Comparison of ENCODE assay signal across 11 cellular contexts in the genomic region with DNA sequence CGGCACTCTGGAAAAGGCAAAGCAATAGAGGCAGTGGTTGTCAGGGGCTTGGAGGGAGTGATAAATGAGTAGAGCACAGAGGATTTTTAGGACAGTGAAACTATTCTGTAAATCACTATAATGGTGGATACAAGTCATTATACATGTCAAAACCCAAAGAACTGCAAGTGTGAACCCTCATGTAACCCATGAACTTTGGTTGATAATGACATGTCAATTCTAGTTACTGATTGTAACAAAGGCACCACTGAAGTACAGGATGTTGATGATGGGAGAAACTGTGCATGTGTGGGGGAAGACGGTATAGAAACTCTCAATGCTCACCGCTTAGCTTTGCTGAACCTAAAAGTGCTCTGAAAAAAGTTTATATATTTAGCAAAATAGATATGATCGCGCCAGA. TPM values are rescaled to one million over a fixed set of nuclear protein-coding genes. Genes with fewer than 3 reads are reported as not detected.
DNase-seq lines count a peak whose midpoint lies in the region; ATAC-seq, FAIRE-seq and TF ChIP-seq lines count a peak whose summit lies in the region.
"Had no signal": no experiment of that assay in that cellular context is flagged by ENCODE, and none has a peak within 500 bp of the region (broad histone marks: within the 10 kb centered on the region; RNA-seq: fewer than 3 reads in every experiment).

No MANE protein-coding gene starts in this region.

- no peaks in the 10 kb centered on the region for H3K9me3 ChIP-seq in effector memory CD4-positive, alpha-beta T cell (ENCODE audit: control insufficient read depth, low read length)
- H3K9me3 ChIP-seq in upper lobe of right lung (no peaks in the 10 kb centered on the region), neuronal stem cell (replicated peaks in 1 of 2; ENCODE audit: control insufficient read depth in 2 of 2, insufficient read depth in 1 of 2, low read depth in 1 of 2, low read length in 2 of 2) (no peaks in the 10 kb centered on the region)

- ATAC-seq in GM19463 (IDR thresholded peaks at IDR 0.05; ENCODE audit: unreplicated experiment) (peak; percentile 43), HG03354 (IDR thresholded peaks at IDR 0.05; ENCODE audit: poor library complexity, severe bottlenecking, unreplicated experiment) (peak; percentile 49), Right ventricle myocardium superior (ENCODE audit: poor library complexity) (no peak), upper lobe of right lung (no peak)

- H4K8ac ChIP-seq in neuronal stem cell (ENCODE audit: low read depth, low read length): no peak overlapping the region

- intact Hi-C loops in Right ventricle myocardium superior (cut with DNase I) (no loop called here), upper lobe of right lung (cut with DNase I) (no loop called here)

- no CpG with 5 or more reads among the region's 5 CpGs for WGBS in neuronal stem cell (ENCODE audit: extremely low coverage in 2 of 2, insufficient read length in 2 of 2, insufficient replicate concordance in 1 of 2), 2 donors

- H3K4me3 ChIP-seq in effector memory CD4-positive, alpha-beta T cell (ENCODE audit: insufficient read depth, low read depth, low read length, poor library complexity, severe bottlenecking): no peak overlapping the region
- no peak overlapping the region for H3K4me3 ChIP-seq in upper lobe of right lung
- no peak overlapping the region for H3K4me3 ChIP-seq in neuronal stem cell (ENCODE audit: low read length in 2 of 2)

- H3K79me1 ChIP-seq in neuronal stem cell (ENCODE audit: low read depth, low read length): no peaks in the 10 kb centered on the region

- H3K4me1 ChIP-seq in effector memory CD4-positive, alpha-beta T cell (ENCODE audit: control insufficient read depth, insufficient read depth, low read length, poor library complexity, severe bottlenecking): peaks cover 40% of the 10 kb centered on the region
- H3K4me1 ChIP-seq in upper lobe of right lung (peaks cover 16% of the 10 kb centered on the region), neuronal stem cell (ENCODE audit: control insufficient read depth in 2 of 2, insufficient read depth in 1 of 2, low read depth in 1 of 2, low read length in 2 of 2) (no peaks in the 10 kb centered on the region)

- H3K23ac ChIP-seq in neuronal stem cell (ENCODE audit: low read depth, low read length, poor library complexity): no peak overlapping the region

- no peak overlapping the region for H3K18ac ChIP-seq in neuronal stem cell (ENCODE audit: low read length)

- H3K27me3 ChIP-seq in effector memory CD4-positive, alpha-beta T cell (replicated peaks; ENCODE audit: control insufficient read depth, insufficient read depth, low read length, poor library complexity, severe bottlenecking): no peaks in the 10 kb centered on the region
- H3K27me3 ChIP-seq in upper lobe of right lung (no peaks in the 10 kb centered on the region), neuronal stem cell (ENCODE audit: control insufficient read depth in 3 of 3, insufficient read depth in 3 of 3, low read depth in 1 of 3, low read length in 3 of 3) (no peaks in the 10 kb centered on the region)

- H2AFZ ChIP-seq in neuronal stem cell (ENCODE audit: low read length): no peak overlapping the region

- H2BK120ac ChIP-seq in neuronal stem cell (ENCODE audit: low read depth, low read length): no peak overlapping the region

- no peak overlapping the region for H2AK5ac ChIP-seq in neuronal stem cell (ENCODE audit: low read depth, low read length)

- no peak overlapping the region for H2BK5ac ChIP-seq in neuronal stem cell (ENCODE audit: low read length)

- no peak overlapping the region for H3K4me2 ChIP-seq in neuronal stem cell (ENCODE audit: insufficient read depth, low read length, poor library complexity, severe bottlenecking)

- TF ChIP-seq POLR2A in GM12892 (IDR thresholded peaks at IDR 0.05; ENCODE audit: low read depth, low read length): no peak

- no peak overlapping the region for H2BK15ac ChIP-seq in neuronal stem cell (ENCODE audit: low read length)

- H3K4ac ChIP-seq in neuronal stem cell (ENCODE audit: low read length): no peak overlapping the region

- no peak overlapping the region for H3K14ac ChIP-seq in neuronal stem cell (ENCODE audit: low read length)

- H2BK12ac ChIP-seq in neuronal stem cell (ENCODE audit: low read length): no peak overlapping the region

- peak; percentile 83 for FAIRE-seq in GM12892 (lab: Jason Lieb, UNC)
- FAIRE-seq: endothelial cell of umbilical vein had no signal

- H3K9ac ChIP-seq in neuronal stem cell (ENCODE audit: low read depth, low read length, poor library complexity): no peak overlapping the region

- no peaks in the 10 kb centered on the region for H3K36me3 ChIP-seq in effector memory CD4-positive, alpha-beta T cell (ENCODE audit: control insufficient read depth, insufficient read depth, low read length)
- H3K36me3 ChIP-seq in upper lobe of right lung (no peaks in the 10 kb centered on the region), neuronal stem cell (replicated peaks in 1 of 2; ENCODE audit: control insufficient read depth in 2 of 2, insufficient read depth in 2 of 2, low read length in 2 of 2) (no peaks in the 10 kb centered on the region)

- H3K27ac ChIP-seq in effector memory CD4-positive, alpha-beta T cell (ENCODE audit: insufficient read depth, low read length, poor library complexity, severe bottlenecking): peak overlapping the region; percentile 16
- H3K27ac ChIP-seq in upper lobe of right lung (no peak overlapping the region), neuronal stem cell (replicated peaks; ENCODE audit: low read length) (no peak overlapping the region)

- H4K91ac ChIP-seq in neuronal stem cell (ENCODE audit: low read depth, low read length, poor library complexity): no peak overlapping the region

- TF ChIP-seq CTCF in upper lobe of right lung (IDR thresholded peaks at IDR 0.05): no peak

- no peak for DNase-seq in GM12892 (ENCODE audit: insufficient read length)
- DNase-seq in effector memory CD4-positive, alpha-beta T cell: no peak
- DNase-seq in Right ventricle myocardium superior: no peak
- no peak for DNase-seq in cerebellar cortex (ENCODE audit: low spot score)
- no peak for DNase-seq in upper lobe of right lung
- DNase-seq in neuronal stem cell (ENCODE audit: low spot score): no peak
- DNase-seq: NCI-H1417 treated with DMSO at 0.1 percent for 48 hours; stimulated activated naive CD4-positive, alpha-beta T cell treated with Interleukin-2 at 50 U/mL for 16 hours had no signal

RNA-seq across cellular contexts. Expression of a gene that starts 36.0 kb away (rescaled TPM):
- 52.2 TPM for polyA plus RNA-seq in GM12892 (2012; ENCODE audit: missing spikeins)
- total RNA-seq in Right ventricle myocardium superior: not detected
- total RNA-seq in upper lobe of right lung: 0.78 TPM
- 0.01 TPM for polyA plus RNA-seq in neuronal stem cell (2013, experiment 1 of 2)
- 0.11 TPM for polyA plus RNA-seq in neuronal stem cell (2013, experiment 2 of 2)
- total RNA-seq: endothelial cell of umbilical vein had no signal
- polyA plus RNA-seq: endothelial cell of umbilical vein had no signal

Comparison
In these comparisons a context has a peak if more than half of its experiments do, and no peak if none do; other contexts are left out.
1. ATAC-seq: peak in GM19463 (single experiment) and HG03354 (single experiment); none in Right ventricle myocardium superior (single experiment) and upper lobe of right lung (single experiment).